1 cellular context compared by ENCODE assay signal in genomic region chr4:106245176-106245575, GRCh38.
TF ChIP-seq lines count a peak whose summit lies in the region.

No MANE protein-coding gene starts in this region.

TF ChIP-seq in endothelial cell of umbilical vein, 7 proteins besides CTCF, POLR2A, EP300 and RAD21:
- no peak for TF ChIP-seq MYC (IDR thresholded peaks at IDR 0.05; ENCODE audit: low read depth, low read length)
- TF ChIP-seq POLR2AphosphoS5 (IDR thresholded peaks at IDR 0.05; ENCODE audit: insufficient read depth, low read depth, low read length): no peak
- no peak for TF ChIP-seq JUN (IDR thresholded peaks at IDR 0.05; ENCODE audit: borderline replicate concordance, insufficient read depth, insufficient read length, low read depth)
- no peak for TF ChIP-seq FOS (IDR thresholded peaks at IDR 0.05; ENCODE audit: borderline replicate concordance, insufficient read depth, low read length)
- TF ChIP-seq MAX (IDR thresholded peaks at IDR 0.05; ENCODE audit: insufficient read depth, insufficient read length): no peak
- peak; percentile 16 for TF ChIP-seq GATA2 (IDR thresholded peaks at IDR 0.05; ENCODE audit: insufficient read depth, insufficient read length, low read depth, low read length)
